2 cellular contexts compared by ENCODE assay signal in the genomic region with DNA sequence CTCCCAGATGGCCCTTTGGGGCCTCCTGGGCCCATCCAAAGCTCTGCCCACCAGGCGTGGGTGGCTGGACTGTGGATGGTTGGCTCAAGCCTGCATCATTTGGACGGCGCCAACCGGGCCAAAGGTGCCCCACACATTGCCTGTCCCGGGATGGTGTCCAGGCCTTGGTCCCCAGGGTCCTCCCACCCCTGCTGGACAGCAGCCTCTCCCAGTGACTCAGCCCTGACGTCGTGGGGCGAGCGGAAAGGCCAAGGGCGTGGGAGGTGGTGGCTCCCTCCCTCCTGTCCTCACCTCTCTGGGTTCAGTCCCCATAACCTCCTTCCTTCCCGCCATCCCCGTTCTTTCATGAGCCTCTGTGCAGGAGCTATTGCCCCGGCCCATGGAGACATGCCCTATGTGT.
A peak's percentile ranks its signal among the peaks of the same experiment; 100 is the strongest.
TF ChIP-seq lines count a peak whose summit lies in the region.

No MANE protein-coding gene starts in this region.

TF ChIP-seq in HEK293, 187 proteins besides CTCF, POLR2A, EP300 and RAD21 (continued from another document):
- TF ChIP-seq ZNF148 (tag by site-specific recombination; IDR thresholded peaks at IDR 0.05; ENCODE audit: borderline replicate concordance) (no peak), ZNF169 (tag by site-specific recombination; IDR thresholded peaks at IDR 0.05) (no peak), HOXC10 (CRISPR knock-in tag; IDR thresholded peaks at IDR 0.05) (no peak), ZFHX2 (tag by site-specific recombination; conservative IDR thresholded peaks at IDR 0.05) (0 out of 2 replicates have a peak, but pooled peaks have one; percentile 27), ZBTB21 (tag by site-specific recombination; IDR thresholded peaks at IDR 0.05) (no peak), MYNN (tag by site-specific recombination; IDR thresholded peaks at IDR 0.05; ENCODE audit: borderline replicate concordance) (no peak), ZNF629 (tag by site-specific recombination; IDR thresholded peaks at IDR 0.05) (0 out of 2 replicates have a peak, but pooled peaks have one; percentile 44), FEZF1 (tag by site-specific recombination; IDR thresholded peaks at IDR 0.05) (no peak), ZNF274 (IDR thresholded peaks at IDR 0.05; ENCODE audit: low read length) (no peak), ZNF274 (tag by site-specific recombination; IDR thresholded peaks at IDR 0.05; ENCODE audit: borderline replicate concordance) (no peak), REST (tag by site-specific recombination; IDR thresholded peaks at IDR 0.05) (peak; percentile 79), ZNF155 (tag by site-specific recombination; IDR thresholded peaks at IDR 0.05) (no peak), KLF9 (tag by site-specific recombination; IDR thresholded peaks at IDR 0.05; ENCODE audit: low read depth) (no peak), PBX3 (CRISPR knock-in tag; IDR thresholded peaks at IDR 0.05) (no peak), ZEB2 (tag by site-specific recombination; IDR thresholded peaks at IDR 0.05) (no peak)
- TF ChIP-seq, protein P1, sequence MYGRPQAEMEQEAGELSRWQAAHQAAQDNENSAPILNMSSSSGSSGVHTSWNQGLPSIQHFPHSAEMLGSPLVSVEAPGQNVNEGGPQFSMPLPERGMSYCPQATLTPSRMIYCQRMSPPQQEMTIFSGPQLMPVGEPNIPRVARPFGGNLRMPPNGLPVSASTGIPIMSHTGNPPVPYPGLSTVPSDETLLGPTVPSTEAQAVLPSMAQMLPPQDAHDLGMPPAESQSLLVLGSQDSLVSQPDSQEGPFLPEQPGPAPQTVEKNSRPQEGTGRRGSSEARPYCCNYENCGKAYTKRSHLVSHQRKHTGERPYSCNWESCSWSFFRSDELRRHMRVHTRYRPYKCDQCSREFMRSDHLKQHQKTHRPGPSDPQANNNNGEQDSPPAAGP (tag by site-specific recombination; IDR thresholded peaks at IDR 0.05): no peak

TF ChIP-seq in GM23338, 12 proteins besides CTCF, POLR2A, EP300 and RAD21 (continued from another document):
- TF ChIP-seq, protein P2, sequence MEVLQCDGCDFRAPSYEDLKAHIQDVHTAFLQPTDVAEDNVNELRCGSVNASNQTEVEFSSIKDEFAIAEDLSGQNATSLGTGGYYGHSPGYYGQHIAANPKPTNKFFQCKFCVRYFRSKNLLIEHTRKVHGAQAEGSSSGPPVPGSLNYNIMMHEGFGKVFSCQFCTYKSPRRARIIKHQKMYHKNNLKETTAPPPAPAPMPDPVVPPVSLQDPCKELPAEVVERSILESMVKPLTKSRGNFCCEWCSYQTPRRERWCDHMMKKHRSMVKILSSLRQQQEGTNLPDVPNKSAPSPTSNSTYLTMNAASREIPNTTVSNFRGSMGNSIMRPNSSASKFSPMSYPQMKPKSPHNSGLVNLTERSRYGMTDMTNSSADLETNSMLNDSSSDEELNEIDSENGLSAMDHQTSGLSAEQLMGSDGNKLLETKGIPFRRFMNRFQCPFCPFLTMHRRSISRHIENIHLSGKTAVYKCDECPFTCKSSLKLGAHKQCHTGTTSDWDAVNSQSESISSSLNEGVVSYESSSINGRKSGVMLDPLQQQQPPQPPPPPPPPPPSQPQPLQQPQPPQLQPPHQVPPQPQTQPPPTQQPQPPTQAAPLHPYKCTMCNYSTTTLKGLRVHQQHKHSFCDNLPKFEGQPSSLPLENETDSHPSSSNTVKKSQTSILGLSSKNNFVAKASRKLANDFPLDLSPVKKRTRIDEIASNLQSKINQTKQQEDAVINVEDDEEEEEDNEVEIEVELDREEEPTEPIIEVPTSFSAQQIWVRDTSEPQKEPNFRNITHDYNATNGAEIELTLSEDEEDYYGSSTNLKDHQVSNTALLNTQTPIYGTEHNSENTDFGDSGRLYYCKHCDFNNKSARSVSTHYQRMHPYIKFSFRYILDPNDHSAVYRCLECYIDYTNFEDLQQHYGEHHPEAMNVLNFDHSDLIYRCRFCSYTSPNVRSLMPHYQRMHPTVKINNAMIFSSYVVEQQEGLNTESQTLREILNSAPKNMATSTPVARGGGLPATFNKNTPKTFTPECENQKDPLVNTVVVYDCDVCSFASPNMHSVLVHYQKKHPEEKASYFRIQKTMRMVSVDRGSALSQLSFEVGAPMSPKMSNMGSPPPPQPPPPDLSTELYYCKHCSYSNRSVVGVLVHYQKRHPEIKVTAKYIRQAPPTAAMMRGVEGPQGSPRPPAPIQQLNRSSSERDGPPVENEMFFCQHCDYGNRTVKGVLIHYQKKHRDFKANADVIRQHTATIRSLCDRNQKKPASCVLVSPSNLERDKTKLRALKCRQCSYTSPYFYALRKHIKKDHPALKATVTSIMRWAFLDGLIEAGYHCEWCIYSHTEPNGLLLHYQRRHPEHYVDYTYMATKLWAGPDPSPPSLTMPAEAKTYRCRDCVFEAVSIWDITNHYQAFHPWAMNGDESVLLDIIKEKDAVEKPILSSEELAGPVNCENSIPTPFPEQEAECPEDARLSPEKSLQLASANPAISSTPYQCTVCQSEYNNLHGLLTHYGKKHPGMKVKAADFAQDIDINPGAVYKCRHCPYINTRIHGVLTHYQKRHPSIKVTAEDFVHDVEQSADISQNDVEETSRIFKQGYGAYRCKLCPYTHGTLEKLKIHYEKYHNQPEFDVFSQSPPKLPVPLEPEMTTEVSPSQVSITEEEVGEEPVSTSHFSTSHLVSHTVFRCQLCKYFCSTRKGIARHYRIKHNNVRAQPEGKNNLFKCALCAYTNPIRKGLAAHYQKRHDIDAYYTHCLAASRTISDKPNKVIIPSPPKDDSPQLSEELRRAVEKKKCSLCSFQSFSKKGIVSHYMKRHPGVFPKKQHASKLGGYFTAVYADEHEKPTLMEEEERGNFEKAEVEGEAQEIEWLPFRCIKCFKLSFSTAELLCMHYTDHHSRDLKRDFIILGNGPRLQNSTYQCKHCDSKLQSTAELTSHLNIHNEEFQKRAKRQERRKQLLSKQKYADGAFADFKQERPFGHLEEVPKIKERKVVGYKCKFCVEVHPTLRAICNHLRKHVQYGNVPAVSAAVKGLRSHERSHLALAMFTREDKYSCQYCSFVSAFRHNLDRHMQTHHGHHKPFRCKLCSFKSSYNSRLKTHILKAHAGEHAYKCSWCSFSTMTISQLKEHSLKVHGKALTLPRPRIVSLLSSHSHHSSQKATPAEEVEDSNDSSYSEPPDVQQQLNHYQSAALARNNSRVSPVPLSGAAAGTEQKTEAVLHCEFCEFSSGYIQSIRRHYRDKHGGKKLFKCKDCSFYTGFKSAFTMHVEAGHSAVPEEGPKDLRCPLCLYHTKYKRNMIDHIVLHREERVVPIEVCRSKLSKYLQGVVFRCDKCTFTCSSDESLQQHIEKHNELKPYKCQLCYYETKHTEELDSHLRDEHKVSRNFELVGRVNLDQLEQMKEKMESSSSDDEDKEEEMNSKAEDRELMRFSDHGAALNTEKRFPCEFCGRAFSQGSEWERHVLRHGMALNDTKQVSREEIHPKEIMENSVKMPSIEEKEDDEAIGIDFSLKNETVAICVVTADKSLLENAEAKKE (CRISPR knock-in tag; IDR thresholded peaks at IDR 0.05): no peak
- TF ChIP-seq CREB1 (CRISPR knock-in tag; IDR thresholded peaks at IDR 0.05; ENCODE audit: low read depth): no peak
